In the genomic region with DNA sequence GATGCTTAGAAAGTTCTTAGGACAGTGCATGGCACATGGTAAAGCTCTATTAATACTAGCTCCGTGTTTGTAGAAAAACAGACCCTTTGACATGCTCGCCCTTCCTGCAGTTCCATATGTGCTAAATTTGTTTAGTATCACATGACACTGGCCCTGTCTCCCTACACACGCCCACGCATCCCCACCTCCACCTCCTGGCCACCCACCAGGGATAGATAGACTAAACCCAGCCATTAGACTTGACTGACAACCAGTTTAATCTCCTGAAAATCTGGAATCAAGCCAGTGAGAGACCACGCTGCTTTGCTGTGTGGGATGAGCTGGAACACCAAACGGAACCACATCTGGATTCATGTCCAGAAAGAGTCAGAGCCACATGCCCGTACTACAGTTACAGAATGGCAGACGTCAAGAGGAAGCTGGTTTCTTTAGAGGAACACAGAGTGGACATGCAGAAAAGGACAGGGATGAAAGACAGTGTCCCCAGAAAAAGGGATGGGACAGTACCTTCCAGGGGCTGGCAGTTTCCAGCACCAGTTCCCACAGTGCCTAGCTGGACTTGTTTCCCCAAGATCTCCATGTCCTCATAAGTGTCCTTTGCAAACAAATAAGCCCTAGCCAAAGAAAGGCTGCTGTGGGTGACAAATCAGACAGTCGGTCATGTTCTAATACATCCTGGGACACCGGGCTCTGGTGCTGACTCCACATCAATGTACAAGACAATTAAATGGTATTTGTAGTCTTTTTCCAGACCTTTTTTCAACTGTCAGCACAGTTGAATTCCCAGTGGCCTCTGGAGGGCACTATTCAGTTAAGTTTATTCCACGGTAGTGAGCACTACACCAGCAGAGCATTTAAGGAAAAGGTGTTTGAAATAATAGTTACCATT, we compare ENCODE assay signal across 8 cellular contexts.
A peak's percentile ranks its signal among the peaks of the same experiment; 100 is the strongest.
DNase-seq lines count a peak whose midpoint lies in the region; ATAC-seq and TF ChIP-seq lines count a peak whose summit lies in the region.

No MANE protein-coding gene starts in this region.

- H3F3A ChIP-seq in GM23248 (ENCODE audit: insufficient read depth) = no peaks in the 10 kb centered on the region

- in situ Hi-C loops in GM23248 (cut with MboI) = loop anchor here (5.0 to 25.0 kb wide), 2 partner anchors 267 to 487 kb away; a partner anchor contains a TSS

- H3K27me3 ChIP-seq in GM23248 (replicated peaks; ENCODE audit: insufficient read depth) (peaks cover 20% of the 10 kb centered on the region), dorsolateral prefrontal cortex (no peaks in the 10 kb centered on the region)

- no peak overlapping the region for H3K9ac ChIP-seq in GM23248

- H3K27ac ChIP-seq in GM23248 = no peak overlapping the region
- peak overlapping the region; percentile 34 for H3K27ac ChIP-seq in VCaP
- peak overlapping the region in 3 of 59 donors; percentile 27 to 51 (median 34) for H3K27ac ChIP-seq in dorsolateral prefrontal cortex

- H2AFZ ChIP-seq in GM23248 = no peak overlapping the region

- DNase-seq in COLO668 (lab: John Stamatoyannopoulos, UW; ENCODE audit: unreplicated experiment) (peak; percentile 33), GM23248 (peak; percentile 78), NCI-H2107 (lab: John Stamatoyannopoulos, UW) (peak; percentile 20), dorsolateral prefrontal cortex (peak in 5 of 10 donors; percentile 20 to 66 (median 41)), lung microvascular endothelial cell (ENCODE audit: low read depth in 2 of 2) (peak; percentile 77), superior temporal gyrus (ENCODE audit: extremely low spot score) (peak; percentile 91)

- intact Hi-C loops in dorsolateral prefrontal cortex (cut with DNase I) = loop anchor here (1.0 to 10.0 kb wide), 6 partner anchors 86 to 350 kb away; a partner anchor contains a TSS

- ATAC-seq in HG03108 (IDR thresholded peaks at IDR 0.05; ENCODE audit: unreplicated experiment) = no peak

- no peaks in the 10 kb centered on the region for H4K20me1 ChIP-seq in GM23248 (ENCODE audit: insufficient read depth)

- no peaks in the 10 kb centered on the region for H3K79me2 ChIP-seq in GM23248 (ENCODE audit: insufficient read depth)

- no peaks in the 10 kb centered on the region for H3K9me2 ChIP-seq in GM23248 (ENCODE audit: insufficient read depth)

- no peaks in the 10 kb centered on the region for H3K9me3 ChIP-seq in GM23248 (ENCODE audit: low read depth)

- H3K4me3 ChIP-seq in GM23248 (no peak overlapping the region), dorsolateral prefrontal cortex (no peak overlapping the region)

- 2 to 3% methylated on average over 11 of the region's 11 CpGs for WGBS in GM23248 (ENCODE audit: low coverage in 1 of 2, low lambda C conversion rate in 2 of 2, missing lambda C conversion rate in 2 of 2), 2 experiments

- no peaks in the 10 kb centered on the region for H3K4me1 ChIP-seq in GM23248 (ENCODE audit: insufficient read depth)

- H3K4me2 ChIP-seq in GM23248 (ENCODE audit: unreplicated experiment) = no peak overlapping the region

- TF ChIP-seq CTCF in VCaP (conservative IDR thresholded peaks at IDR 0.05) (peak; percentile 79), dorsolateral prefrontal cortex (IDR thresholded peaks at IDR 0.05 in 54 of 56, conservative IDR thresholded peaks at IDR 0.05 in 2 of 56; ENCODE audit: low read depth in 1 of 56, partially characterized antibody in 56 of 56) (peak; percentile 48 to 91 (median 79))

- no peaks in the 10 kb centered on the region for H3K36me3 ChIP-seq in GM23248 (ENCODE audit: low read depth)
